1 cellular context compared by ENCODE assay signal in genomic region chr6:44949595-44950201, GRCh38.
TF ChIP-seq lines count a peak whose summit lies in the region.

No MANE protein-coding gene starts in this region.

TF ChIP-seq in HepG2, 621 proteins besides CTCF, POLR2A, EP300 and RAD21 (continued from another document):
- no peak for TF ChIP-seq ZNF720 (CRISPR knock-in tag; IDR thresholded peaks at IDR 0.05)
